ENCODE assay signal across 8 cellular contexts in the genomic region with DNA sequence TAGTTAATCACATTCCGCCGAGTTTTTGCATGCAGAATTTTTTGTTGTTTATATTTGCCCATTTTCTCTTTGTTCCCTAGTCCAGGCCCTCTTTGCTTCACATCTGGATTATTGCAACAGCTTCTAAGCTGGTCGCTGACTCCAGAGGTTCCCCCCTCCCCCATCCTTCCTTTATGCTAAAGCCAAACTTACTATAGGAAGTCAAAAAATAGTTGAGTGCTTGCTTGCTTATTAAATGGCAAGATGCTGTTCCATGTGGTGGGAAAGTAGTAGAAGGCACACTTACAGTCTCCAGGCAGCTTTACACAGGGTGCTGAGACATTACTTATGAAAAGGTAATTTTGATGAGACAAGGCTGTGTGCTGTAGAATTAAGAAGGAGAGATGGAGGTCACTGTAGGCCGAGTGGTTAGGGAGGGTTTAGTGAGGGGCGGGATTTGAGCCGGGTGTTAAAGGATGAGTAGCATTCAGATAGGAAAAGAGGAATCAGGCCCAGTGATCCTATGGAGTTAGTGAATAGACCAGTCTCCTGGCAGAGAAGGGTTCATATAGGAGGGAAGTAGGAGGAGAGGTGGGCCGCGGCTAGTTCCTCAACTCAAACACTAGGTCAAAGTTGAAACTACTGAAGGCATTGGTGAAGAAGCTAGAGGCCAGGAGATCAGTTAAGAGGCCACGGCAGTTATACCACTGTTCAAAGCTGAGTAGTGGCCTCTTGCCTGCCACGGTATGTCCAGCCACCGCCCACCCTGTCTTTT. TPM values are rescaled to one million over a fixed set of nuclear protein-coding genes. Genes with fewer than 3 reads are reported as not detected.
DNase-seq lines count a peak whose midpoint lies in the region; ATAC-seq, FAIRE-seq and TF ChIP-seq lines count a peak whose summit lies in the region.

No MANE protein-coding gene starts in this region.

- peak overlapping the region; percentile 75 for H3K4me3 ChIP-seq in AG09309 (ENCODE audit: control insufficient read depth, low read depth, low read length)
- no peak overlapping the region for H3K4me3 ChIP-seq in KMS-11 (IDR thresholded peaks at IDR 0.05; ENCODE audit: insufficient read depth, low read depth, low read length)
- peak overlapping the region; percentile 82 for H3K4me3 ChIP-seq in astrocyte of the cerebellum (ENCODE audit: low read depth, low read length)
- peak overlapping the region; percentile 80 to 93 (median 89) for H3K4me3 ChIP-seq in HepG2 (replicated peaks in 1 of 3; ENCODE audit: insufficient read depth in 1 of 3, low read depth in 2 of 3, low read length in 3 of 3)

- in situ Hi-C loops in astrocyte of the cerebellum (cut with HindIII; ENCODE audit: low sequenced_read_pairs) (no loop called here), HepG2 (cut with HindIII; ENCODE audit: extremely low pct_ligation_motif_present, low pct_unique_long_range_greater_than_20kb) (no loop called here)

- no peaks in the 10 kb centered on the region for H3K9me3 ChIP-seq in HepG2 (ENCODE audit: low read length)

- DNase-seq in AG09309 (ENCODE audit: low read depth), result no peak
- no peak for DNase-seq in astrocyte of the cerebellum (ENCODE audit: low read depth)
- DNase-seq in HepG2 (ENCODE audit: low spot score), result no peak
- peak; percentile 39 for DNase-seq in ureter (ENCODE audit: low spot score)
- DNase-seq in stimulated activated CD4-positive, alpha-beta T cell treated with anti-CD3 and anti-CD28 coated beads, Interleukin-15, amount 100 ng/mL, for 24 hours, result no peak

- FAIRE-seq in HepG2 (lab: Jason Lieb, UNC), result peak; percentile 30

- TF ChIP-seq RAD21 in HepG2 (CRISPR knock-in tag; IDR thresholded peaks at IDR 0.05), result no peak

- intact Hi-C loops in HepG2 (cut with micrococcal nuclease; ENCODE audit: unreplicated experiment), result no loop called here

- no peak for TF ChIP-seq CTCF in AG09309 (IDR thresholded peaks at IDR 0.05; ENCODE audit: control insufficient read depth, insufficient read depth, low read depth, low read length, missing control alignments)
- TF ChIP-seq CTCF in KMS-11 (conservative IDR thresholded peaks at IDR 0.05; ENCODE audit: low read depth, low read length), result no peak
- no peak for TF ChIP-seq CTCF in astrocyte of the cerebellum (IDR thresholded peaks at IDR 0.05; ENCODE audit: low read depth, low read length, missing control alignments)
- TF ChIP-seq CTCF in HepG2 (CRISPR knock-in tag; IDR thresholded peaks at IDR 0.05), result no peak

- POLR2A ChIA-PET in HepG2 (lab: Yijun Ruan, JAX), result no interaction called here

- no peaks in the 10 kb centered on the region for H3K36me3 ChIP-seq in KMS-11 (ENCODE audit: insufficient read depth)
- H3K36me3 ChIP-seq in HepG2 (replicated peaks in 1 of 2; ENCODE audit: control insufficient read depth in 1 of 2, insufficient read depth in 2 of 2, low read length in 2 of 2), result peaks cover 7 to 24% of the 10 kb centered on the region in 2 experiments

- H3K9ac ChIP-seq in KMS-11 (no peak overlapping the region), HepG2 (ENCODE audit: insufficient read depth, low read depth, low read length) (peak overlapping the region; percentile 78)

- no peak for ATAC-seq in HepG2
- ATAC-seq in HG02981 (IDR thresholded peaks at IDR 0.05; ENCODE audit: unreplicated experiment), result no peak
- no peak for ATAC-seq in HG03520 (IDR thresholded peaks at IDR 0.05; ENCODE audit: unreplicated experiment)

- BruUV-seq in HepG2 (replicated peaks; lab: Mats Ljungman, UMichigan), result no TSS peak

- 22% methylated on average over 11 of the region's 11 CpGs for WGBS in HepG2 (ENCODE audit: low lambda C conversion rate)

- H3K4me2 ChIP-seq in KMS-11 (peak overlapping the region; percentile 74; the same call in 1 of the 2 replicates), HepG2 (ENCODE audit: low read depth, low read length) (peak overlapping the region; percentile 86)

- H3K4me1 ChIP-seq in KMS-11 (ENCODE audit: low read depth, poor library complexity, severe bottlenecking), result peaks cover 16% of the 10 kb centered on the region
- H3K4me1 ChIP-seq in HepG2 (ENCODE audit: insufficient read depth, low read length), result peaks cover 31% of the 10 kb centered on the region

- 0 out of 2 replicates have a peak, but pooled peaks cover 9% of the 10 kb centered on the region for H3K79me2 ChIP-seq in KMS-11 (ENCODE audit: insufficient read depth, low read depth)
- H3K79me2 ChIP-seq in HepG2 (ENCODE audit: insufficient read depth, low read length), result peaks cover 35% of the 10 kb centered on the region

- TF ChIP-seq POLR2A in HepG2 (IDR thresholded peaks at IDR 0.05; ENCODE audit: insufficient read depth in 1 of 2, low read depth in 2 of 2, low read length in 2 of 2), result no peak

- H2AFZ ChIP-seq in KMS-11 (ENCODE audit: low read depth), result no peak overlapping the region
- H2AFZ ChIP-seq in HepG2 (ENCODE audit: low read length), result no peak overlapping the region

- CTCF ChIA-PET in HepG2 (lab: Yijun Ruan, JAX; ENCODE audit: low intra/inter-chr PET ratio, low total read pairs), result no interaction called here

- TF ChIP-seq EP300 in HepG2 (IDR thresholded peaks at IDR 0.05; ENCODE audit: low read depth in 2 of 2, low read length in 2 of 2) (no peak), HepG2 (CRISPR knock-in tag; IDR thresholded peaks at IDR 0.05; ENCODE audit: borderline replicate concordance) (no peak)

- H3K27ac ChIP-seq in KMS-11 (no peak overlapping the region), HepG2 (ENCODE audit: extremely low read length, insufficient read depth, low read length) (peak overlapping the region; percentile 66)

- no peaks in the 10 kb centered on the region for H4K20me1 ChIP-seq in KMS-11 (ENCODE audit: insufficient read depth)
- H4K20me1 ChIP-seq in HepG2 (ENCODE audit: insufficient read depth, low read length), result 0 out of 2 replicates have a peak, but pooled peaks cover 8% of the 10 kb centered on the region

- H3K27me3 ChIP-seq in KMS-11 (ENCODE audit: insufficient read depth, low read depth) (no peaks in the 10 kb centered on the region), HepG2 (ENCODE audit: control insufficient read depth in 1 of 2, insufficient read depth in 2 of 2, low read length in 2 of 2) (no peaks in the 10 kb centered on the region; a peak in 2 of 5 replicates)

RNA-seq across cellular contexts. Expression of gene ZBTB34, which starts 1.4 kb away (rescaled TPM):
- 5.9 and 10.2 TPM in 2 replicates for total RNA-seq in HepG2 (2016; rRNA removed; fragmentation: Illumina TruSeq; extraction: Trizol)
- total RNA-seq in HepG2 (2016; cell fraction: cytosol; rRNA removed; fragmentation: Illumina TruSeq; extraction: Trizol; ENCODE audit: low read depth), result 0.53 and 0.61 TPM in 2 replicates
- total RNA-seq in HepG2 (2016; cell fraction: insoluble cytoplasmic fraction; rRNA removed; fragmentation: Illumina TruSeq; extraction: Trizol), result 5.8 and 9.1 TPM in 2 replicates
- 3.1 and 3.2 TPM in 2 replicates for total RNA-seq in HepG2 (2016; cell fraction: membrane; rRNA removed; fragmentation: Illumina TruSeq; extraction: Trizol)
- 6.8 and 7.5 TPM in 2 replicates for total RNA-seq in HepG2 (2016; cell fraction: nucleus; rRNA removed; fragmentation: Illumina TruSeq; extraction: Trizol)
- polyA plus RNA-seq in HepG2 (2011; rRNA removed), result 8.1 and 8.7 TPM in 2 replicates
- polyA plus RNA-seq in HepG2 (2011; cell fraction: cytosol; rRNA removed), result 4.2 and 6.5 TPM in 2 replicates
- polyA plus RNA-seq in HepG2 (2011; cell fraction: nucleus; rRNA removed), result 6.5 and 7.0 TPM in 2 replicates
- polyA plus RNA-seq in HepG2 (2012), result 4.7 and 4.8 TPM in 2 replicates
- polyA plus RNA-seq in HepG2 (2016; cell fraction: cytosol; fragmentation: Illumina TruSeq; extraction: Trizol; ENCODE audit: low read depth), result 0.17 TPM in 2 replicates
- polyA plus RNA-seq in HepG2 (2016; cell fraction: insoluble cytoplasmic fraction; fragmentation: Illumina TruSeq; extraction: Trizol; ENCODE audit: low read depth), result 5.3 and 5.7 TPM in 2 replicates
- 0.92 and 0.98 TPM in 2 replicates for polyA plus RNA-seq in HepG2 (2016; cell fraction: membrane; fragmentation: Illumina TruSeq; extraction: Trizol; ENCODE audit: low read depth)
- polyA plus RNA-seq in HepG2 (2016; cell fraction: nucleus; fragmentation: Illumina TruSeq; extraction: Trizol; ENCODE audit: insufficient read depth, low read depth), result 7.7 and 8.1 TPM in 2 replicates
- 12.3 and 20.4 TPM in 2 replicates for polyA minus RNA-seq in HepG2 (2011; rRNA and poly(A)+ RNA removed; ENCODE audit: low replicate concordance)
- polyA minus RNA-seq in HepG2 (2011; cell fraction: cytosol; rRNA and poly(A)+ RNA removed), result 7.8 and 9.6 TPM in 2 replicates
- polyA minus RNA-seq in HepG2 (2011; cell fraction: nucleus; rRNA and poly(A)+ RNA removed), result 12.1 and 15.7 TPM in 2 replicates
- 10.1 TPM for total RNA-seq in ureter

RNA-seq across cellular contexts. Expression of gene RALGPS1, which starts 52.7 kb away (rescaled TPM):
- total RNA-seq in HepG2 (2016; rRNA removed; fragmentation: Illumina TruSeq; extraction: Trizol) (2.2 and 3.7 TPM in 2 replicates), ureter (48.8 TPM)
- 2.5 and 3.0 TPM in 2 replicates for total RNA-seq in HepG2 (2016; cell fraction: cytosol; rRNA removed; fragmentation: Illumina TruSeq; extraction: Trizol; ENCODE audit: low read depth)
- total RNA-seq in HepG2 (2016; cell fraction: insoluble cytoplasmic fraction; rRNA removed; fragmentation: Illumina TruSeq; extraction: Trizol), result 3.1 and 4.0 TPM in 2 replicates
- 4.9 and 5.0 TPM in 2 replicates for total RNA-seq in HepG2 (2016; cell fraction: membrane; rRNA removed; fragmentation: Illumina TruSeq; extraction: Trizol)
- total RNA-seq in HepG2 (2016; cell fraction: nucleus; rRNA removed; fragmentation: Illumina TruSeq; extraction: Trizol), result 7.5 and 9.4 TPM in 2 replicates
- 6.5 and 9.5 TPM in 2 replicates for polyA plus RNA-seq in HepG2 (2011; rRNA removed)
- 3.0 and 5.8 TPM in 2 replicates for polyA plus RNA-seq in HepG2 (2011; cell fraction: cytosol; rRNA removed)
- polyA plus RNA-seq in HepG2 (2011; cell fraction: nucleus; rRNA removed), result 26.3 and 34.5 TPM in 2 replicates
- polyA plus RNA-seq in HepG2 (2012), result 11.9 and 13.3 TPM in 2 replicates
- 2.9 and 3.7 TPM in 2 replicates for polyA plus RNA-seq in HepG2 (2016; cell fraction: cytosol; fragmentation: Illumina TruSeq; extraction: Trizol; ENCODE audit: low read depth)
- 2.8 and 3.2 TPM in 2 replicates for polyA plus RNA-seq in HepG2 (2016; cell fraction: insoluble cytoplasmic fraction; fragmentation: Illumina TruSeq; extraction: Trizol; ENCODE audit: low read depth)
- polyA plus RNA-seq in HepG2 (2016; cell fraction: membrane; fragmentation: Illumina TruSeq; extraction: Trizol; ENCODE audit: low read depth), result 3.1 and 4.4 TPM in 2 replicates
- 6.9 and 11.6 TPM in 2 replicates for polyA plus RNA-seq in HepG2 (2016; cell fraction: nucleus; fragmentation: Illumina TruSeq; extraction: Trizol; ENCODE audit: insufficient read depth, low read depth)
- 7.3 and 9.6 TPM in 2 replicates for polyA minus RNA-seq in HepG2 (2011; rRNA and poly(A)+ RNA removed; ENCODE audit: low replicate concordance)
- polyA minus RNA-seq in HepG2 (2011; cell fraction: cytosol; rRNA and poly(A)+ RNA removed), result 2.6 and 3.3 TPM in 2 replicates
- 15.6 and 26.6 TPM in 2 replicates for polyA minus RNA-seq in HepG2 (2011; cell fraction: nucleus; rRNA and poly(A)+ RNA removed)

RNA-seq across cellular contexts. Expression of gene ZBTB43, which starts 57.0 kb away (rescaled TPM):
- 7.1 and 12.0 TPM in 2 replicates for total RNA-seq in HepG2 (2016; rRNA removed; fragmentation: Illumina TruSeq; extraction: Trizol)
- total RNA-seq in HepG2 (2016; cell fraction: cytosol; rRNA removed; fragmentation: Illumina TruSeq; extraction: Trizol; ENCODE audit: low read depth), result 0.51 and 0.71 TPM in 2 replicates
- 10.2 and 10.7 TPM in 2 replicates for total RNA-seq in HepG2 (2016; cell fraction: insoluble cytoplasmic fraction; rRNA removed; fragmentation: Illumina TruSeq; extraction: Trizol)
- total RNA-seq in HepG2 (2016; cell fraction: membrane; rRNA removed; fragmentation: Illumina TruSeq; extraction: Trizol), result 2.3 and 3.3 TPM in 2 replicates
- total RNA-seq in HepG2 (2016; cell fraction: nucleus; rRNA removed; fragmentation: Illumina TruSeq; extraction: Trizol), result 7.2 and 11.1 TPM in 2 replicates
- polyA plus RNA-seq in HepG2 (2011; rRNA removed), result 6.9 and 31.4 TPM in 2 replicates
- 3.4 and 4.4 TPM in 2 replicates for polyA plus RNA-seq in HepG2 (2011; cell fraction: cytosol; rRNA removed)
- polyA plus RNA-seq in HepG2 (2011; cell fraction: nucleus; rRNA removed), result 6.3 and 6.5 TPM in 2 replicates
- 4.7 and 5.8 TPM in 2 replicates for polyA plus RNA-seq in HepG2 (2012)
- 0.08 and 0.10 TPM in 2 replicates for polyA plus RNA-seq in HepG2 (2016; cell fraction: cytosol; fragmentation: Illumina TruSeq; extraction: Trizol; ENCODE audit: low read depth)
- polyA plus RNA-seq in HepG2 (2016; cell fraction: insoluble cytoplasmic fraction; fragmentation: Illumina TruSeq; extraction: Trizol; ENCODE audit: low read depth), result 4.9 and 6.7 TPM in 2 replicates
- polyA plus RNA-seq in HepG2 (2016; cell fraction: membrane; fragmentation: Illumina TruSeq; extraction: Trizol; ENCODE audit: low read depth), result 0.66 and 0.76 TPM in 2 replicates
- 10.4 and 12.2 TPM in 2 replicates for polyA plus RNA-seq in HepG2 (2016; cell fraction: nucleus; fragmentation: Illumina TruSeq; extraction: Trizol; ENCODE audit: insufficient read depth, low read depth)
- polyA minus RNA-seq in HepG2 (2011; rRNA and poly(A)+ RNA removed; ENCODE audit: low replicate concordance), result 9.9 and 46.2 TPM in 2 replicates
- polyA minus RNA-seq in HepG2 (2011; cell fraction: cytosol; rRNA and poly(A)+ RNA removed), result 4.0 and 10.6 TPM in 2 replicates
- 7.5 and 9.6 TPM in 2 replicates for polyA minus RNA-seq in HepG2 (2011; cell fraction: nucleus; rRNA and poly(A)+ RNA removed)
- total RNA-seq in ureter, result 22.0 TPM
